9 cellular contexts compared by ENCODE assay signal in the genomic region with DNA sequence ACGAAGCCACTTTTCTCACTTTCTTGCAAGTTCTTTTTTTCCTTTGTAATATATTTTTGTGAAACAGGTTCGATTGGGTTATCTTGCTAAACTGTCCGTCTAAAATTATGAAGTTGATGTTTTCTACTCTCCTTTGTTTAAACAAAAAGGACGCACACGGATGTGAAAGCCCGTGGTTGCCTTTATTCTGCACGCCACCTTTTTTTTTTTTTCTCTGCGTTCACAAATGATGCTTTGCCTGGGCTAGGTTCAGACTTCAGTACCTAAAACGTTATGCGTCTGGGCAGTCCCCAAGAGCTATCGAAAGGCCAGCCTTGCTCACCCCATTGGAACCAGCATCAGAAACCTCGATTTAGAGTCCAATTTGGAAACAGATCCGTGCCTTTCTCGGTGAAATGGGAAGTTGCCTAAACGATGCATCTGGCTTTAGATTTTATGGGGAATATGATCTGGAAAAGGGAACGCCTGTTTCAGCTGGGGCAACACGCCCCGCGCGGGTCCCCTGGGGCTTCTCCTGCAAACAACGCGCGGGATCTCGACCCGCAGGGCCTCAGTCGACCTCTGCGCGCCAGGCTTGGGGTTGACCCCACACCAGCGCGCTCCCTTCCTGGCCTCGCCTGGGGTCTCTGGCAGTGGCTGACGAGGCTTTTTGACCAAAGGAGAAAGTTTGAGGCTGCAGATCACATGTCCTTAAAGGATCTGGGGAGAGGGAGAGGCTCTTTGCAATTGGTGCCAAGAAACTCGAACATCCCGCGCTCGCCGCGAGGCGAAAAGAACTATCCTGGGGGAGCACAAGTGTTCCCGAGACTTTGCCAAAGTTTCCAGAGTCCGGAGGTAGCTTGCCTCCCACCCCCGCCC.
DNase-seq lines count a peak whose midpoint lies in the region; ATAC-seq, FAIRE-seq and TF ChIP-seq lines count a peak whose summit lies in the region.
"Had no signal": no experiment of that assay in that cellular context is flagged by ENCODE, and none has a peak within 500 bp of the region (broad histone marks: within the 10 kb centered on the region; RNA-seq: fewer than 3 reads in every experiment).

No MANE protein-coding gene starts in this region.

- CTCF ChIA-PET in GM12878 (lab: Yijun Ruan, JAX) = interaction anchor here (0.6 to 1.6 kb wide), 3 partner anchors 45 to 155 kb away, joined by 3 to 4 read pairs (median 3); no protein-coding TSS in a partner anchor

- H3K9me3 ChIP-seq in GM12878 (replicated peaks; ENCODE audit: control insufficient read depth, insufficient read depth, low read length) (peaks cover 19% of the 10 kb centered on the region), lower lobe of right lung (no peaks in the 10 kb centered on the region), aorta (ENCODE audit: control insufficient read depth, low read length) (no peaks in the 10 kb centered on the region)

- H2AFZ ChIP-seq in GM12878 (ENCODE audit: control insufficient read depth, low read depth, low read length) = no peak overlapping the region

- intact Hi-C loops in GM12878 (cut with micrococcal nuclease; ENCODE audit: unreplicated experiment) = loop anchor here (2.0 to 5.0 kb wide), 3 partner anchors 108 to 783 kb away; no protein-coding TSS in a partner anchor
- intact Hi-C loops in lower lobe of right lung (cut with DNase I) = no loop called here
- intact Hi-C loops in aorta (cut with DNase I) = no loop called here

- H3K4me1 ChIP-seq in GM12878 (ENCODE audit: control insufficient read depth, insufficient read depth, low read length) (peaks cover 51% of the 10 kb centered on the region), lower lobe of right lung (peaks cover 47% of the 10 kb centered on the region), aorta (ENCODE audit: control insufficient read depth in 1 of 2, insufficient read depth in 2 of 2, low read length in 2 of 2) (no peaks in the 10 kb centered on the region)

- H3K4me3 ChIP-seq in GM12878 (peak overlapping the region; percentile 50; the same call in 1 of the 2 replicates), lower lobe of right lung (peak overlapping the region; percentile 57), aorta (ENCODE audit: low read length in 2 of 2) (peak overlapping the region; percentile 54 to 63)

- H3K79me2 ChIP-seq in GM12878 (ENCODE audit: control insufficient read depth, insufficient read depth, low read length) = no peaks in the 10 kb centered on the region

- no peak overlapping the region for H3K9ac ChIP-seq in GM12878 (ENCODE audit: control insufficient read depth, insufficient read depth, low read length)

- TF ChIP-seq POLR2A in GM12878 (IDR thresholded peaks at IDR 0.05; ENCODE audit: low read depth, low read length) = 0 out of 2 replicates have a peak, but pooled peaks have one; percentile 24

- POLR2A ChIA-PET in GM12878 (lab: Charles Lee) = interaction anchor here (0.6 to 1.0 kb wide), 2 partner anchors 33 to 130 kb away, joined by 3 to 6 read pairs; no protein-coding TSS in a partner anchor

- FAIRE-seq in GM12878 (lab: Jason Lieb, UNC) = no peak

- no peak for TF ChIP-seq RAD21 in GM12878 (IDR thresholded peaks at IDR 0.05; ENCODE audit: insufficient read depth, low read depth, low read length)

- SMC1A ChIA-PET in GM12878 (lab: Charles Lee; ENCODE audit: uncharacterized antibody, unreplicated experiment) = interaction anchor here (1.1 kb wide), 1 partner anchor 10 kb away, joined by 4 read pairs; no protein-coding TSS in a partner anchor

- H3K27ac ChIP-seq in GM12878 (ENCODE audit: control insufficient read depth, insufficient read depth) = no peak overlapping the region
- peak overlapping the region; percentile 74 for H3K27ac ChIP-seq in lower lobe of right lung
- H3K27ac ChIP-seq in aorta (ENCODE audit: low read depth in 1 of 2, low read length in 2 of 2) = no peak overlapping the region

- TF ChIP-seq CTCF in GM12878 (IDR thresholded peaks at IDR 0.05 in 2 of 3, conservative IDR thresholded peaks at IDR 0.05 in 1 of 3; ENCODE audit: control insufficient read depth in 2 of 3, extremely low read depth in 1 of 3, insufficient read depth in 1 of 3, low read depth in 3 of 3, low read length in 3 of 3) (no peak), lower lobe of right lung (IDR thresholded peaks at IDR 0.05) (no peak)

- no peaks in the 10 kb centered on the region for H4K20me1 ChIP-seq in GM12878 (ENCODE audit: control insufficient read depth, insufficient read depth)

- peak; percentile 13 for DNase-seq in stimulated activated CD4-positive, alpha-beta T cell treated with anti-CD3 and anti-CD28 coated beads, Interleukin-4, amount 100 ng/mL, for 24 hours
- no peak for DNase-seq in stimulated activated CD4-positive, alpha-beta T cell treated with anti-CD3 and anti-CD28 coated beads, Interleukin-4, amount 100 ng/mL, for 1 hour
- DNase-seq in GM12878 (ENCODE audit: low read depth, low spot score) = no peak
- DNase-seq in lower lobe of right lung = no peak
- peak in 1 of 2 donors; percentile 50 for DNase-seq in aorta
- DNase-seq in SIG-M5 (lab: John Stamatoyannopoulos, UW) = no peak
- DNase-seq: midbrain had no signal

- peak overlapping the region; percentile 94 for H3K4me2 ChIP-seq in GM12878 (ENCODE audit: control insufficient read depth, insufficient read depth)

- WGBS in GM12878 (ENCODE audit: insufficient coverage, insufficient replicate concordance, low lambda C conversion rate, missing lambda C conversion rate) = 8% methylated on average over 39 of the region's 42 CpGs
- 44 to 52% methylated on average over 42 of the region's 42 CpGs for WGBS in aorta, 2 donors

- BruUV-seq in GM12878 (replicated peaks; lab: Mats Ljungman, UMichigan) = no TSS peak

- TF ChIP-seq EP300 in GM12878 (IDR thresholded peaks at IDR 0.05; ENCODE audit: borderline replicate concordance in 1 of 2, control insufficient read depth in 1 of 2, low read depth in 2 of 2, low read length in 2 of 2) = no peak; a peak in 1 of 4 replicates

- RAD21 ChIA-PET in GM12878 (lab: Charles Lee; ENCODE audit: unreplicated experiment) = interaction anchor here (0.6 kb wide), 1 partner anchor 9 kb away, joined by 3 read pairs; no protein-coding TSS in a partner anchor

- ATAC-seq in GM12878 (peak; percentile 40), lower lobe of right lung (no peak), aorta (ENCODE audit: low FRiP score) (no peak), GM21390 (IDR thresholded peaks at IDR 0.05; ENCODE audit: unreplicated experiment) (no peak), SK-N-SH treated with all-trans-retinoic acid at 6 μM for 48 hours (no peak)

- H3K27me3 ChIP-seq in GM12878 (replicated peaks in 1 of 2; ENCODE audit: control insufficient read depth in 2 of 2, insufficient read depth in 2 of 2, low read length in 1 of 2) (peaks cover 13 to 28% of the 10 kb centered on the region in 2 experiments), lower lobe of right lung (ENCODE audit: low read depth) (peaks cover 57% of the 10 kb centered on the region), aorta (ENCODE audit: control insufficient read depth in 1 of 2, insufficient read depth in 2 of 2, low read length in 1 of 2) (no peaks in the 10 kb centered on the region)

- in situ Hi-C loops in GM12878 (cut with MboI) = no loop called here

- H3K36me3 ChIP-seq in GM12878 (ENCODE audit: control insufficient read depth in 2 of 2, insufficient read depth in 2 of 2, low read length in 1 of 2) (no peaks in the 10 kb centered on the region), lower lobe of right lung (no peaks in the 10 kb centered on the region), aorta (ENCODE audit: control insufficient read depth in 1 of 2, insufficient read depth in 2 of 2, low read length in 1 of 2) (no peaks in the 10 kb centered on the region)

TF ChIP-seq in GM12878, 131 proteins besides CTCF, POLR2A, EP300 and RAD21 (continues in another document):
- TF ChIP-seq CBX5 (IDR thresholded peaks at IDR 0.05; ENCODE audit: low read depth) = 0 out of 2 replicates have a peak, but pooled peaks have one; percentile 8
- peak; percentile 30; the same call in 1 of the 2 replicates for TF ChIP-seq RUNX3 (IDR thresholded peaks at IDR 0.05; ENCODE audit: low read length)
- TF ChIP-seq ATF7 (IDR thresholded peaks at IDR 0.05; ENCODE audit: low read depth) = no peak
- TF ChIP-seq STAT3 (IDR thresholded peaks at IDR 0.05; ENCODE audit: low read depth, low read length) = no peak

TF ChIP-seq in SK-N-SH treated with all-trans-retinoic acid at 6 μM for 48 hours, 23 proteins besides CTCF, POLR2A, EP300 and RAD21 (continues in another document):
- no peak for TF ChIP-seq ZNF70 (CRISPR knock-in tag; IDR thresholded peaks at IDR 0.05)
- no peak for TF ChIP-seq SNAI2 (CRISPR knock-in tag; IDR thresholded peaks at IDR 0.05)
- no peak for TF ChIP-seq TOX (CRISPR knock-in tag; IDR thresholded peaks at IDR 0.05; ENCODE audit: borderline replicate concordance)
- TF ChIP-seq, protein P1, sequence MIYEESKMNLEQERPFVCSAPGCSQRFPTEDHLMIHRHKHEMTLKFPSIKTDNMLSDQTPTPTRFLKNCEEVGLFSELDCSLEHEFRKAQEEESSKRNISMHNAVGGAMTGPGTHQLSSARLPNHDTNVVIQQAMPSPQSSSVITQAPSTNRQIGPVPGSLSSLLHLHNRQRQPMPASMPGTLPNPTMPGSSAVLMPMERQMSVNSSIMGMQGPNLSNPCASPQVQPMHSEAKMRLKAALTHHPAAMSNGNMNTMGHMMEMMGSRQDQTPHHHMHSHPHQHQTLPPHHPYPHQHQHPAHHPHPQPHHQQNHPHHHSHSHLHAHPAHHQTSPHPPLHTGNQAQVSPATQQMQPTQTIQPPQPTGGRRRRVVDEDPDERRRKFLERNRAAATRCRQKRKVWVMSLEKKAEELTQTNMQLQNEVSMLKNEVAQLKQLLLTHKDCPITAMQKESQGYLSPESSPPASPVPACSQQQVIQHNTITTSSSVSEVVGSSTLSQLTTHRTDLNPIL (CRISPR knock-in tag; IDR thresholded peaks at IDR 0.05; ENCODE audit: low read depth) = no peak
- TF ChIP-seq BACH2 (CRISPR knock-in tag; IDR thresholded peaks at IDR 0.05; ENCODE audit: borderline replicate concordance) = no peak
- TF ChIP-seq, protein P2, sequence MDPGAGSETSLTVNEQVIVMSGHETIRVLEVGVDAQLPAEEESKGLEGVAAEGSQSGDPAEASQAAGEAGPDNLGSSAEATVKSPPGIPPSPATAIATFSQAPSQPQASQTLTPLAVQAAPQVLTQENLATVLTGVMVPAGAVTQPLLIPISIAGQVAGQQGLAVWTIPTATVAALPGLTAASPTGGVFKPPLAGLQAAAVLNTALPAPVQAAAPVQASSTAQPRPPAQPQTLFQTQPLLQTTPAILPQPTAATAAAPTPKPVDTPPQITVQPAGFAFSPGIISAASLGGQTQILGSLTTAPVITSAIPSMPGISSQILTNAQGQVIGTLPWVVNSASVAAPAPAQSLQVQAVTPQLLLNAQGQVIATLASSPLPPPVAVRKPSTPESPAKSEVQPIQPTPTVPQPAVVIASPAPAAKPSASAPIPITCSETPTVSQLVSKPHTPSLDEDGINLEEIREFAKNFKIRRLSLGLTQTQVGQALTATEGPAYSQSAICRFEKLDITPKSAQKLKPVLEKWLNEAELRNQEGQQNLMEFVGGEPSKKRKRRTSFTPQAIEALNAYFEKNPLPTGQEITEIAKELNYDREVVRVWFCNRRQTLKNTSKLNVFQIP (CRISPR knock-in tag; IDR thresholded peaks at IDR 0.05; ENCODE audit: borderline replicate concordance, low read depth) = no peak
- TF ChIP-seq ZC3H10 (CRISPR knock-in tag; IDR thresholded peaks at IDR 0.05) = no peak
- no peak for TF ChIP-seq RARB (CRISPR knock-in tag; IDR thresholded peaks at IDR 0.05)
